ENCODE assay signal across 1 cellular context in the genomic region with DNA sequence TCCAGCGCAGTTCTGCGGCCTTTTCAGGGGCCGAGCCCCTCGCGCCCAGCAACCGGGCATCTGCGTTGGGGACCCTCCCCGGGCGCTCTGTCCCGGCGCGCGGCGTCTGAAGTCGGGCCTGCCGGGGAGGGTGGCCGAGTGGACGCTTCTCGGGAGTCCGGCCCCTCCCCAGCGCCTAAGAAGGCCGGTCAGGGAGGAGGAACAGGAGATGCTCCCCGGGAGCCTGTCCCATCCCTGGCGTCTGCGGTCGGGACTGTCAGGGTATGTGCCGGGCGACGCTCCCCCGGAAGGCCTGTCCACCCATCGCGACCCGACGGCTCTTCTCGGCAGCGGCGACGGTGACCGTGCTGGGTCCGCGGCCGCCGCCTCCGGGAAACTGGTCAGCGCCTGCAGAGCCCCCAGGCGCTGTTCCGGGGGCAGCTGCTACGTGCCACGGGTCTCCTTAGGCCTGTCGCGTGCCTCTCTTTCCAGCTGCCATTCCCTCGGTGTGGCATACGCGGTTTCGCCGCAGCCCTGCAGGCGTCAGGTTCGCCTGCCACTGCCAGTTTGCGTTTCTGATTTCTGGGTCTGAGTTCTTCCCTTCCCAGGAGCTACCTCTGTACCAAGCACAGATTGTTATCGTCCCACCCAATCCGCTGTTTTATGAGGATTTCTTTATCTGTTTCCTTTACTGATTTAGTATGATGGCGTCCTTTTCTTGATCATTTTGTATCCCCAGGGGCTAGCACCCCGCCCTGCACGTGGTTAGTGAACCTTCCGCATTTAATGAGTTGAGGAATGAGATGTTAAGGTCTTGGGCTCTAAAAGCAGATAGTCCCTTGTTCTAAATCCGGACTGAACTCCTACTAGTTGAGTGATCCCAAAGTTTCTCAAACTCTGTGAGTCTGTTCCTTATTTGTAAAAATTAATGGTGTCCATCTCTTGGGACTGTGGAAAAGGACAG.
TF ChIP-seq lines count a peak whose summit lies in the region.

No MANE protein-coding gene starts in this region.

TF ChIP-seq in HepG2, 621 proteins besides CTCF, POLR2A, EP300 and RAD21 (continued from another document and continues in another):
- no peak for TF ChIP-seq ZNF749 (CRISPR knock-in tag; IDR thresholded peaks at IDR 0.05; ENCODE audit: borderline replicate concordance)
- TF ChIP-seq, protein P1, sequence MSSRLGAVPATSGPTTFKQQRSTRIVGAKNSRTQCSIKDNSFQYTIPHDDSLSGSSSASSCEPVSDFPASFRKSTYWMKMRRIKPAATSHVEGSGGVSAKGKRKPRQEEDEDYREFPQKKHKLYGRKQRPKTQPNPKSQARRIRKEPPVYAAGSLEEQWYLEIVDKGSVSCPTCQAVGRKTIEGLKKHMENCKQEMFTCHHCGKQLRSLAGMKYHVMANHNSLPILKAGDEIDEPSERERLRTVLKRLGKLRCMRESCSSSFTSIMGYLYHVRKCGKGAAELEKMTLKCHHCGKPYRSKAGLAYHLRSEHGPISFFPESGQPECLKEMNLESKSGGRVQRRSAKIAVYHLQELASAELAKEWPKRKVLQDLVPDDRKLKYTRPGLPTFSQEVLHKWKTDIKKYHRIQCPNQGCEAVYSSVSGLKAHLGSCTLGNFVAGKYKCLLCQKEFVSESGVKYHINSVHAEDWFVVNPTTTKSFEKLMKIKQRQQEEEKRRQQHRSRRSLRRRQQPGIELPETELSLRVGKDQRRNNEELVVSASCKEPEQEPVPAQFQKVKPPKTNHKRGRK (CRISPR knock-in tag; IDR thresholded peaks at IDR 0.05) = no peak
- no peak for TF ChIP-seq ZSCAN30 (CRISPR knock-in tag; IDR thresholded peaks at IDR 0.05)
- TF ChIP-seq ZNF878 (CRISPR knock-in tag; IDR thresholded peaks at IDR 0.05) = no peak
- TF ChIP-seq, protein P2, sequence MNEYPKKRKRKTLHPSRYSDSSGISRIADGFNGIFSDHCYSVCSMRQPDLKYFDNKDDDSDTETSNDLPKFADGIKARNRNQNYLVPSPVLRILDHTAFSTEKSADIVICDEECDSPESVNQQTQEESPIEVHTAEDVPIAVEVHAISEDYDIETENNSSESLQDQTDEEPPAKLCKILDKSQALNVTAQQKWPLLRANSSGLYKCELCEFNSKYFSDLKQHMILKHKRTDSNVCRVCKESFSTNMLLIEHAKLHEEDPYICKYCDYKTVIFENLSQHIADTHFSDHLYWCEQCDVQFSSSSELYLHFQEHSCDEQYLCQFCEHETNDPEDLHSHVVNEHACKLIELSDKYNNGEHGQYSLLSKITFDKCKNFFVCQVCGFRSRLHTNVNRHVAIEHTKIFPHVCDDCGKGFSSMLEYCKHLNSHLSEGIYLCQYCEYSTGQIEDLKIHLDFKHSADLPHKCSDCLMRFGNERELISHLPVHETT (CRISPR knock-in tag; conservative IDR thresholded peaks at IDR 0.05) = no peak
- TF ChIP-seq CENPX (CRISPR knock-in tag; IDR thresholded peaks at IDR 0.05) = no peak
- no peak; the same call in 1 of the 2 replicates for TF ChIP-seq ISL2 (CRISPR knock-in tag; IDR thresholded peaks at IDR 0.05)
- TF ChIP-seq, protein P3, sequence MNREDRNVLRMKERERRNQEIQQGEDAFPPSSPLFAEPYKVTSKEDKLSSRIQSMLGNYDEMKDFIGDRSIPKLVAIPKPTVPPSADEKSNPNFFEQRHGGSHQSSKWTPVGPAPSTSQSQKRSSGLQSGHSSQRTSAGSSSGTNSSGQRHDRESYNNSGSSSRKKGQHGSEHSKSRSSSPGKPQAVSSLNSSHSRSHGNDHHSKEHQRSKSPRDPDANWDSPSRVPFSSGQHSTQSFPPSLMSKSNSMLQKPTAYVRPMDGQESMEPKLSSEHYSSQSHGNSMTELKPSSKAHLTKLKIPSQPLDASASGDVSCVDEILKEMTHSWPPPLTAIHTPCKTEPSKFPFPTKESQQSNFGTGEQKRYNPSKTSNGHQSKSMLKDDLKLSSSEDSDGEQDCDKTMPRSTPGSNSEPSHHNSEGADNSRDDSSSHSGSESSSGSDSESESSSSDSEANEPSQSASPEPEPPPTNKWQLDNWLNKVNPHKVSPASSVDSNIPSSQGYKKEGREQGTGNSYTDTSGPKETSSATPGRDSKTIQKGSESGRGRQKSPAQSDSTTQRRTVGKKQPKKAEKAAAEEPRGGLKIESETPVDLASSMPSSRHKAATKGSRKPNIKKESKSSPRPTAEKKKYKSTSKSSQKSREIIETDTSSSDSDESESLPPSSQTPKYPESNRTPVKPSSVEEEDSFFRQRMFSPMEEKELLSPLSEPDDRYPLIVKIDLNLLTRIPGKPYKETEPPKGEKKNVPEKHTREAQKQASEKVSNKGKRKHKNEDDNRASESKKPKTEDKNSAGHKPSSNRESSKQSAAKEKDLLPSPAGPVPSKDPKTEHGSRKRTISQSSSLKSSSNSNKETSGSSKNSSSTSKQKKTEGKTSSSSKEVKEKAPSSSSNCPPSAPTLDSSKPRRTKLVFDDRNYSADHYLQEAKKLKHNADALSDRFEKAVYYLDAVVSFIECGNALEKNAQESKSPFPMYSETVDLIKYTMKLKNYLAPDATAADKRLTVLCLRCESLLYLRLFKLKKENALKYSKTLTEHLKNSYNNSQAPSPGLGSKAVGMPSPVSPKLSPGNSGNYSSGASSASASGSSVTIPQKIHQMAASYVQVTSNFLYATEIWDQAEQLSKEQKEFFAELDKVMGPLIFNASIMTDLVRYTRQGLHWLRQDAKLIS (CRISPR knock-in tag; IDR thresholded peaks at IDR 0.05) = no peak
- TF ChIP-seq ZNF761 (CRISPR knock-in tag; conservative IDR thresholded peaks at IDR 0.05) = no peak; the same call in 1 of the 2 replicates
- no peak for TF ChIP-seq SETDB1 (CRISPR knock-in tag; IDR thresholded peaks at IDR 0.05; ENCODE audit: borderline replicate concordance)
- no peak for TF ChIP-seq ZNF510 (CRISPR knock-in tag; IDR thresholded peaks at IDR 0.05; ENCODE audit: low read depth)
- no peak for TF ChIP-seq NCOA5 (CRISPR knock-in tag; IDR thresholded peaks at IDR 0.05)
- TF ChIP-seq, protein P4, sequence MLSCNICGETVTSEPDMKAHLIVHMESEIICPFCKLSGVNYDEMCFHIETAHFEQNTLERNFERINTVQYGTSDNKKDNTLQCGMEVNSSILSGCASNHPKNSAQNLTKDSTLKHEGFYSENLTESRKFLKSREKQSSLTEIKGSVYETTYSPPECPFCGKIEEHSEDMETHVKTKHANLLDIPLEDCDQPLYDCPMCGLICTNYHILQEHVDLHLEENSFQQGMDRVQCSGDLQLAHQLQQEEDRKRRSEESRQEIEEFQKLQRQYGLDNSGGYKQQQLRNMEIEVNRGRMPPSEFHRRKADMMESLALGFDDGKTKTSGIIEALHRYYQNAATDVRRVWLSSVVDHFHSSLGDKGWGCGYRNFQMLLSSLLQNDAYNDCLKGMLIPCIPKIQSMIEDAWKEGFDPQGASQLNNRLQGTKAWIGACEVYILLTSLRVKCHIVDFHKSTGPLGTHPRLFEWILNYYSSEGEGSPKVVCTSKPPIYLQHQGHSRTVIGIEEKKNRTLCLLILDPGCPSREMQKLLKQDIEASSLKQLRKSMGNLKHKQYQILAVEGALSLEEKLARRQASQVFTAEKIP (CRISPR knock-in tag; IDR thresholded peaks at IDR 0.05; ENCODE audit: borderline replicate concordance) = no peak
- no peak for TF ChIP-seq FOSL2 (CRISPR knock-in tag; IDR thresholded peaks at IDR 0.05)
- TF ChIP-seq, protein P5, sequence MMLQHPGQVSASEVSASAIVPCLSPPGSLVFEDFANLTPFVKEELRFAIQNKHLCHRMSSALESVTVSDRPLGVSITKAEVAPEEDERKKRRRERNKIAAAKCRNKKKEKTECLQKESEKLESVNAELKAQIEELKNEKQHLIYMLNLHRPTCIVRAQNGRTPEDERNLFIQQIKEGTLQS (CRISPR knock-in tag; IDR thresholded peaks at IDR 0.05) = no peak; the same call in 1 of the 2 replicates
- no peak for TF ChIP-seq WIZ (CRISPR knock-in tag; IDR thresholded peaks at IDR 0.05)
- TF ChIP-seq ZNF674 (CRISPR knock-in tag; IDR thresholded peaks at IDR 0.05; ENCODE audit: low read depth) = no peak
- TF ChIP-seq ZNF7 (CRISPR knock-in tag; IDR thresholded peaks at IDR 0.05) = no peak
- TF ChIP-seq HMGA1 (CRISPR knock-in tag; conservative IDR thresholded peaks at IDR 0.05) = no peak
- TF ChIP-seq CHCHD3 (CRISPR knock-in tag; IDR thresholded peaks at IDR 0.05) = no peak
- TF ChIP-seq SMC3 (IDR thresholded peaks at IDR 0.05; ENCODE audit: low read length) = no peak
- TF ChIP-seq, protein P6, sequence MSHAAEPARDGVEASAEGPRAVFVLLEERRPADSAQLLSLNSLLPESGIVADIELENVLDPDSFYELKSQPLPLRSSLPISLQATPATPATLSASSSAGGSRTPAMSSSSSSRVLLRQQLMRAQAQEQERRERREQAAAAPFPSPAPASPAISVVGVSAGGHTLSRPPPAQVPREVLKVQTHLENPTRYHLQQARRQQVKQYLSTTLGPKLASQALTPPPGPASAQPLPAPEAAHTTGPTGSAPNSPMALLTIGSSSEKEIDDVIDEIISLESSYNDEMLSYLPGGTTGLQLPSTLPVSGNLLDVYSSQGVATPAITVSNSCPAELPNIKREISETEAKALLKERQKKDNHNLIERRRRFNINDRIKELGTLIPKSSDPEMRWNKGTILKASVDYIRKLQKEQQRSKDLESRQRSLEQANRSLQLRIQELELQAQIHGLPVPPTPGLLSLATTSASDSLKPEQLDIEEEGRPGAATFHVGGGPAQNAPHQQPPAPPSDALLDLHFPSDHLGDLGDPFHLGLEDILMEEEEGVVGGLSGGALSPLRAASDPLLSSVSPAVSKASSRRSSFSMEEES (CRISPR knock-in tag; IDR thresholded peaks at IDR 0.05) = no peak; the same call in 1 of the 2 replicates
- TF ChIP-seq, protein P7, sequence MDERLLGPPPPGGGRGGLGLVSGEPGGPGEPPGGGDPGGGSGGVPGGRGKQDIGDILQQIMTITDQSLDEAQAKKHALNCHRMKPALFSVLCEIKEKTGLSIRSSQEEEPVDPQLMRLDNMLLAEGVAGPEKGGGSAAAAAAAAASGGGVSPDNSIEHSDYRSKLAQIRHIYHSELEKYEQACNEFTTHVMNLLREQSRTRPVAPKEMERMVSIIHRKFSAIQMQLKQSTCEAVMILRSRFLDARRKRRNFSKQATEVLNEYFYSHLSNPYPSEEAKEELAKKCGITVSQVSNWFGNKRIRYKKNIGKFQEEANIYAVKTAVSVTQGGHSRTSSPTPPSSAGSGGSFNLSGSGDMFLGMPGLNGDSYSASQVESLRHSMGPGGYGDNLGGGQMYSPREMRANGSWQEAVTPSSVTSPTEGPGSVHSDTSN (CRISPR knock-in tag; IDR thresholded peaks at IDR 0.05) = no peak
- TF ChIP-seq SP1 (IDR thresholded peaks at IDR 0.05) = no peak
- no peak for TF ChIP-seq SP1 (CRISPR knock-in tag; IDR thresholded peaks at IDR 0.05)
- TF ChIP-seq, protein P8, sequence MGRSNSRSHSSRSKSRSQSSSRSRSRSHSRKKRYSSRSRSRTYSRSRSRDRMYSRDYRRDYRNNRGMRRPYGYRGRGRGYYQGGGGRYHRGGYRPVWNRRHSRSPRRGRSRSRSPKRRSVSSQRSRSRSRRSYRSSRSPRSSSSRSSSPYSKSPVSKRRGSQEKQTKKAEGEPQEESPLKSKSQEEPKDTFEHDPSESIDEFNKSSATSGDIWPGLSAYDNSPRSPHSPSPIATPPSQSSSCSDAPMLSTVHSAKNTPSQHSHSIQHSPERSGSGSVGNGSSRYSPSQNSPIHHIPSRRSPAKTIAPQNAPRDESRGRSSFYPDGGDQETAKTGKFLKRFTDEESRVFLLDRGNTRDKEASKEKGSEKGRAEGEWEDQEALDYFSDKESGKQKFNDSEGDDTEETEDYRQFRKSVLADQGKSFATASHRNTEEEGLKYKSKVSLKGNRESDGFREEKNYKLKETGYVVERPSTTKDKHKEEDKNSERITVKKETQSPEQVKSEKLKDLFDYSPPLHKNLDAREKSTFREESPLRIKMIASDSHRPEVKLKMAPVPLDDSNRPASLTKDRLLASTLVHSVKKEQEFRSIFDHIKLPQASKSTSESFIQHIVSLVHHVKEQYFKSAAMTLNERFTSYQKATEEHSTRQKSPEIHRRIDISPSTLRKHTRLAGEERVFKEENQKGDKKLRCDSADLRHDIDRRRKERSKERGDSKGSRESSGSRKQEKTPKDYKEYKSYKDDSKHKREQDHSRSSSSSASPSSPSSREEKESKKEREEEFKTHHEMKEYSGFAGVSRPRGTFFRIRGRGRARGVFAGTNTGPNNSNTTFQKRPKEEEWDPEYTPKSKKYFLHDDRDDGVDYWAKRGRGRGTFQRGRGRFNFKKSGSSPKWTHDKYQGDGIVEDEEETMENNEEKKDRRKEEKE (IDR thresholded peaks at IDR 0.05) = no peak
- no peak for TF ChIP-seq ARHGAP35 (CRISPR knock-in tag; IDR thresholded peaks at IDR 0.05; ENCODE audit: borderline replicate concordance)
- TF ChIP-seq NFE2 (CRISPR knock-in tag; IDR thresholded peaks at IDR 0.05) = no peak
- no peak for TF ChIP-seq ZNF484 (CRISPR knock-in tag; IDR thresholded peaks at IDR 0.05; ENCODE audit: borderline replicate concordance, low read depth)
- TF ChIP-seq ARNTL (CRISPR knock-in tag; IDR thresholded peaks at IDR 0.05) = no peak
- peak; percentile 86 for TF ChIP-seq KDM2A (CRISPR knock-in tag; IDR thresholded peaks at IDR 0.05; ENCODE audit: borderline replicate concordance, low read depth)
- TF ChIP-seq GABPA (IDR thresholded peaks at IDR 0.05; ENCODE audit: low read depth, low read length) = no peak
- no peak for TF ChIP-seq GABPA (CRISPR knock-in tag; IDR thresholded peaks at IDR 0.05; ENCODE audit: low read depth)
- peak; percentile 55; the same call in 1 of the 2 replicates for TF ChIP-seq ZIK1 (CRISPR knock-in tag; IDR thresholded peaks at IDR 0.05; ENCODE audit: borderline replicate concordance, low read depth)
- no peak; the same call in 1 of the 2 replicates for TF ChIP-seq ZNF629 (CRISPR knock-in tag; conservative IDR thresholded peaks at IDR 0.05)
- TF ChIP-seq CBX1 (IDR thresholded peaks at IDR 0.05; ENCODE audit: low read depth) = no peak
- TF ChIP-seq ZNF75D (CRISPR knock-in tag; IDR thresholded peaks at IDR 0.05; ENCODE audit: borderline replicate concordance) = no peak
- TF ChIP-seq EHMT2 (IDR thresholded peaks at IDR 0.05; ENCODE audit: borderline replicate concordance, low read depth, low read length) = no peak
- TF ChIP-seq, protein P9, sequence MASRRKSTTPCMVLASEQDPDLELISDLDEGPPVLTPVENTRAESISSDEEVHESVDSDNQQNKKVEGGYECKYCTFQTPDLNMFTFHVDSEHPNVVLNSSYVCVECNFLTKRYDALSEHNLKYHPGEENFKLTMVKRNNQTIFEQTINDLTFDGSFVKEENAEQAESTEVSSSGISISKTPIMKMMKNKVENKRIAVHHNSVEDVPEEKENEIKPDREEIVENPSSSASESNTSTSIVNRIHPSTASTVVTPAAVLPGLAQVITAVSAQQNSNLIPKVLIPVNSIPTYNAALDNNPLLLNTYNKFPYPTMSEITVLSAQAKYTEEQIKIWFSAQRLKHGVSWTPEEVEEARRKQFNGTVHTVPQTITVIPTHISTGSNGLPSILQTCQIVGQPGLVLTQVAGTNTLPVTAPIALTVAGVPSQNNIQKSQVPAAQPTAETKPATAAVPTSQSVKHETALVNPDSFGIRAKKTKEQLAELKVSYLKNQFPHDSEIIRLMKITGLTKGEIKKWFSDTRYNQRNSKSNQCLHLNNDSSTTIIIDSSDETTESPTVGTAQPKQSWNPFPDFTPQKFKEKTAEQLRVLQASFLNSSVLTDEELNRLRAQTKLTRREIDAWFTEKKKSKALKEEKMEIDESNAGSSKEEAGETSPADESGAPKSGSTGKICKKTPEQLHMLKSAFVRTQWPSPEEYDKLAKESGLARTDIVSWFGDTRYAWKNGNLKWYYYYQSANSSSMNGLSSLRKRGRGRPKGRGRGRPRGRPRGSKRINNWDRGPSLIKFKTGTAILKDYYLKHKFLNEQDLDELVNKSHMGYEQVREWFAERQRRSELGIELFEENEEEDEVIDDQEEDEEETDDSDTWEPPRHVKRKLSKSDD (CRISPR knock-in tag; IDR thresholded peaks at IDR 0.05; ENCODE audit: low read depth) = no peak
- TF ChIP-seq ZNF20 (CRISPR knock-in tag; IDR thresholded peaks at IDR 0.05) = no peak
